8 cellular contexts compared by ENCODE assay signal in the genomic region with DNA sequence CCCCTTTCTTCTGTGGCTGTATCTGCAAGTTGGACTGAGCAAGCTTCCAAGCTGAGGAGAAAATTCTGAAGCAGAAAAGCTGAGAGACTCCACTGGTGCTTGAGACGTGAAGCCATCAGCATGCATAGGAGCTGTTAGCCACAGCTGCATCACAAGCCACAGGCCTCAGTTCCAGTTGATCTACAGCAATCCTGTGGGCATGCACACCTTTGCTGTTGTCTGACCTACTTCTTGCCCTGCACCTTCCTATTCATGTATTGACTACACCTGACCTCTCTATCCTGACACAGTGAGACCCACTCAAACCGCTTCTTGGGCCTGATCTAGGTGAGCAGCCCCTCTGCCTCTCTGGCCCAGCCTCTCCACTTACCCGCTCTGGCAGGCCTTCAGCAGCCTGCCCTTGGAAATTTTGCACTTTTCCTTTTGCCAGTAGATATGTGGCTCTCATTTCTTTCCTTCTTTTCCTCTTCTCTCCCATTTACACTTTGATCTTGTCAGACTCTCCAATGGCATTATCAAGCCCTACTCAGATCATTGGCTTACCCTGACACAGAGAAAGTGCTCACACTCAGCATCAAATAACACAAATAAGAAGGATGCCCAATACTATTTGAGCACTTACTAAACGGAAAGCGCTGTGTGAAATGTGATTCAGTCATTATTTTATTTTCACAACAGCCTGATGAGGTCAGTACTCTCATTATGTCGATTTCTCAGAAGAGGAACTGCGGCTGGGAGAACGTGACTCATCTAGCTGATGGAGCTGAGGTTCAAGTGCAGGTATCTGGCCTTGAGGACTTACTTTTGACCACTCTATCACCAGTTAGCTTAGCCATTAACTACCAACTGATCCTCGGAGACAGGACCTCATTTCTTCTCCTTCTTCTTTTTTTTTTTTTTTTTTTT. TPM values are rescaled to one million over a fixed set of nuclear protein-coding genes. Genes with fewer than 3 reads are reported as not detected.
DNase-seq lines count a peak whose midpoint lies in the region; ATAC-seq and TF ChIP-seq lines count a peak whose summit lies in the region.

No MANE protein-coding gene starts in this region.

- H2AFZ ChIP-seq in OCI-LY7 (ENCODE audit: low read length) = no peak overlapping the region

- no peaks in the 10 kb centered on the region for H3K36me3 ChIP-seq in OCI-LY7 (ENCODE audit: insufficient read depth, low read length)

- ATAC-seq in GM19395 (IDR thresholded peaks at IDR 0.05; ENCODE audit: unreplicated experiment) = peak; percentile 52
- ATAC-seq in GM19023 (IDR thresholded peaks at IDR 0.05; ENCODE audit: unreplicated experiment) = no peak

- BruUV-seq in OCI-LY7 (replicated peaks; lab: Mats Ljungman, UMichigan) = no TSS peak

- TF ChIP-seq CTCF in AG09319 (IDR thresholded peaks at IDR 0.05; ENCODE audit: low read depth, low read length) (no peak; the same call in 1 of the 2 replicates), cardiac fibroblast (IDR thresholded peaks at IDR 0.05; ENCODE audit: low read depth, low read length) (no peak), OCI-LY7 (conservative IDR thresholded peaks at IDR 0.05; ENCODE audit: low read length) (no peak)

- no peaks in the 10 kb centered on the region for H3K79me2 ChIP-seq in OCI-LY7 (ENCODE audit: insufficient read depth, low read depth, low read length)

- H3K4me3 ChIP-seq in cardiac fibroblast (replicated peaks in 1 of 2; ENCODE audit: low read depth in 2 of 2, low read length in 2 of 2) (no peak overlapping the region), OCI-LY7 (ENCODE audit: low read depth, low read length, poor library complexity, severe bottlenecking) (no peak overlapping the region)

- H3K4me2 ChIP-seq in OCI-LY7 (ENCODE audit: low read length) = no peak overlapping the region

- intact Hi-C loops in OCI-LY7 (cut with micrococcal nuclease; ENCODE audit: unreplicated experiment) = loop anchor here (5.0 kb wide), 3 partner anchors 87 to 322 kb away; a partner anchor contains a TSS

- no peaks in the 10 kb centered on the region for H4K20me1 ChIP-seq in OCI-LY7 (ENCODE audit: insufficient read depth, low read length)

- H3K9me3 ChIP-seq in OCI-LY7 (ENCODE audit: low read length) = no peaks in the 10 kb centered on the region

- CTCF ChIA-PET in OCI-LY7 (lab: Charles Lee; ENCODE audit: unreplicated experiment) = no interaction called here

- H3K27ac ChIP-seq in OCI-LY7 (ENCODE audit: low read depth, low read length, poor library complexity, severe bottlenecking) = no peak overlapping the region

- DNase-seq in AG09319 (ENCODE audit: extremely low read depth, low read depth) (peak; percentile 64), NOMO-1 (lab: John Stamatoyannopoulos, UW; ENCODE audit: unreplicated experiment in 2 of 2) (peak; percentile 33 to 92), cardiac fibroblast (ENCODE audit: low read depth in 2 of 2) (peak; percentile 83 to 86), OCI-LY7 (ENCODE audit: low spot score) (no peak), NCI-H510A (lab: John Stamatoyannopoulos, UW) (no peak)
- DNase-seq in stimulated activated CD4-positive, alpha-beta T cell treated with anti-CD3 and anti-CD28 coated beads, Interleukin-2, amount 100 ng/mL, for 48 hours = peak; percentile 30 to 34

- no peaks in the 10 kb centered on the region for H3K9me2 ChIP-seq in OCI-LY7 (ENCODE audit: insufficient read depth, low read length)

- H3K4me1 ChIP-seq in OCI-LY7 (ENCODE audit: insufficient read depth, low read length, poor library complexity, severe bottlenecking) = peaks cover 5% of the 10 kb centered on the region

- POLR2A ChIA-PET in OCI-LY7 (lab: Charles Lee) = interaction anchor here (0.9 kb wide), 1 partner anchor 16 kb away, joined by 3 read pairs; no protein-coding TSS in a partner anchor

RNA-seq across cellular contexts. Expression of a gene that starts 21.9 kb away (rescaled TPM):
- total RNA-seq in OCI-LY7 (2014; rRNA removed; shearing (Covaris generic)) = 6.4 and 6.6 TPM in 2 replicates
- 14.3 and 17.8 TPM in 2 replicates for total RNA-seq in OCI-LY7 (2022)

RNA-seq across cellular contexts. Expression of a gene that starts 56.9 kb away (rescaled TPM):
- total RNA-seq in OCI-LY7 (2014; rRNA removed; shearing (Covaris generic)) = 41.6 and 49.6 TPM in 2 replicates
- 45.2 and 45.5 TPM in 2 replicates for total RNA-seq in OCI-LY7 (2022)

Comparison
In these comparisons a context has a peak if more than half of its experiments do, and no peak if none do; other contexts are left out.
1. DNase-seq: peak in AG09319 (single experiment), NOMO-1 (2 of 2), cardiac fibroblast (2 of 2) and stimulated activated CD4-positive, alpha-beta T cell treated with anti-CD3 and anti-CD28 coated beads, Interleukin-2, amount 100 ng/mL, for 48 hours (2 of 2); none in OCI-LY7 (single experiment) and NCI-H510A (single experiment).